ENCODE assay signal across 8 cellular contexts in genomic region chr7:65509368-65510186, GRCh38.
DNase-seq lines count a peak whose midpoint lies in the region; ATAC-seq and TF ChIP-seq lines count a peak whose summit lies in the region.

No MANE protein-coding gene starts in this region.

- no peaks in the 10 kb centered on the region for H4K20me1 ChIP-seq in neural cell (ENCODE audit: insufficient read depth)

- H3K4me3 ChIP-seq in dorsolateral prefrontal cortex (peak overlapping the region in 57 of 59 donors; percentile 13 to 76 (median 54)), neural cell (ENCODE audit: low read length) (peak overlapping the region; percentile 73)

- H3K79me2 ChIP-seq in neural cell (replicated peaks; ENCODE audit: insufficient read depth, low read length), result no peaks in the 10 kb centered on the region

- no peak for TF ChIP-seq RAD21 in neural cell (conservative IDR thresholded peaks at IDR 0.05)

- H2AFZ ChIP-seq in neural cell (ENCODE audit: low read depth, low read length), result peak overlapping the region; percentile 27

- no peak for ATAC-seq in HG03469 (IDR thresholded peaks at IDR 0.05; ENCODE audit: unreplicated experiment)
- no peak for ATAC-seq in HG03565 (IDR thresholded peaks at IDR 0.05; ENCODE audit: unreplicated experiment)

- H3K9me2 ChIP-seq in neural cell (ENCODE audit: insufficient read depth, low read length), result no peaks in the 10 kb centered on the region

- no peaks in the 10 kb centered on the region for H3F3A ChIP-seq in neural cell (ENCODE audit: insufficient read depth, low read length, poor library complexity, severe bottlenecking)

- H3K27me3 ChIP-seq in dorsolateral prefrontal cortex (peaks cover 0 to 36% (median 0%) of the 10 kb centered on the region in 45 donors), neural cell (ENCODE audit: insufficient read depth, low read depth, low read length) (peaks cover 28% of the 10 kb centered on the region)

- peak overlapping the region; percentile 70 for H3K4me2 ChIP-seq in neural cell (ENCODE audit: low read length)

- DNase-seq in D341Med (ENCODE audit: low spot score) (peak; percentile 22), NCI-H69 (lab: John Stamatoyannopoulos, UW) (peak; percentile 46), dorsolateral prefrontal cortex (peak in 2 of 10 donors; percentile 4 to 37), GM19240 (ENCODE audit: insufficient read length, low spot score) (no peak), UCSD-AML1 (lab: John Stamatoyannopoulos, UW; ENCODE audit: unreplicated experiment) (no peak)

- H3K9me3 ChIP-seq in neural cell (ENCODE audit: low read length), result no peaks in the 10 kb centered on the region

- TF ChIP-seq CTCF in dorsolateral prefrontal cortex (IDR thresholded peaks at IDR 0.05 in 54 of 56, conservative IDR thresholded peaks at IDR 0.05 in 2 of 56; ENCODE audit: low read depth in 1 of 56, partially characterized antibody in 56 of 56) (no peak), neural cell (IDR thresholded peaks at IDR 0.05; ENCODE audit: poor library complexity, severe bottlenecking) (no peak)

- intact Hi-C loops in dorsolateral prefrontal cortex (cut with DNase I), result no loop called here

- TF ChIP-seq EP300 in neural cell (conservative IDR thresholded peaks at IDR 0.05; ENCODE audit: poor library complexity, severe bottlenecking), result no peak

- peak overlapping the region; percentile 55 for H3K9ac ChIP-seq in neural cell (ENCODE audit: low read length)

- H3K36me3 ChIP-seq in neural cell (ENCODE audit: insufficient read depth, low read length), result no peaks in the 10 kb centered on the region

- H3K27ac ChIP-seq in dorsolateral prefrontal cortex (peak overlapping the region in 2 of 59 donors; percentile 19 to 70), neural cell (ENCODE audit: low read length) (no peak overlapping the region)

TF ChIP-seq in neural cell, 6 proteins besides CTCF, POLR2A, EP300 and RAD21:
- TF ChIP-seq POLR2AphosphoS5 (IDR thresholded peaks at IDR 0.05) (peak; percentile 17), EZH2 (IDR thresholded peaks at IDR 0.05; ENCODE audit: borderline replicate concordance, insufficient read depth, low read length, poor library complexity, severe bottlenecking) (peak; percentile 75), SMC3 (conservative IDR thresholded peaks at IDR 0.05; ENCODE audit: poor library complexity) (no peak), TAF1 (IDR thresholded peaks at IDR 0.05; ENCODE audit: low read depth) (no peak), MXI1 (conservative IDR thresholded peaks at IDR 0.05; ENCODE audit: poor library complexity, severe bottlenecking) (no peak)
- TF ChIP-seq, protein P1, sequence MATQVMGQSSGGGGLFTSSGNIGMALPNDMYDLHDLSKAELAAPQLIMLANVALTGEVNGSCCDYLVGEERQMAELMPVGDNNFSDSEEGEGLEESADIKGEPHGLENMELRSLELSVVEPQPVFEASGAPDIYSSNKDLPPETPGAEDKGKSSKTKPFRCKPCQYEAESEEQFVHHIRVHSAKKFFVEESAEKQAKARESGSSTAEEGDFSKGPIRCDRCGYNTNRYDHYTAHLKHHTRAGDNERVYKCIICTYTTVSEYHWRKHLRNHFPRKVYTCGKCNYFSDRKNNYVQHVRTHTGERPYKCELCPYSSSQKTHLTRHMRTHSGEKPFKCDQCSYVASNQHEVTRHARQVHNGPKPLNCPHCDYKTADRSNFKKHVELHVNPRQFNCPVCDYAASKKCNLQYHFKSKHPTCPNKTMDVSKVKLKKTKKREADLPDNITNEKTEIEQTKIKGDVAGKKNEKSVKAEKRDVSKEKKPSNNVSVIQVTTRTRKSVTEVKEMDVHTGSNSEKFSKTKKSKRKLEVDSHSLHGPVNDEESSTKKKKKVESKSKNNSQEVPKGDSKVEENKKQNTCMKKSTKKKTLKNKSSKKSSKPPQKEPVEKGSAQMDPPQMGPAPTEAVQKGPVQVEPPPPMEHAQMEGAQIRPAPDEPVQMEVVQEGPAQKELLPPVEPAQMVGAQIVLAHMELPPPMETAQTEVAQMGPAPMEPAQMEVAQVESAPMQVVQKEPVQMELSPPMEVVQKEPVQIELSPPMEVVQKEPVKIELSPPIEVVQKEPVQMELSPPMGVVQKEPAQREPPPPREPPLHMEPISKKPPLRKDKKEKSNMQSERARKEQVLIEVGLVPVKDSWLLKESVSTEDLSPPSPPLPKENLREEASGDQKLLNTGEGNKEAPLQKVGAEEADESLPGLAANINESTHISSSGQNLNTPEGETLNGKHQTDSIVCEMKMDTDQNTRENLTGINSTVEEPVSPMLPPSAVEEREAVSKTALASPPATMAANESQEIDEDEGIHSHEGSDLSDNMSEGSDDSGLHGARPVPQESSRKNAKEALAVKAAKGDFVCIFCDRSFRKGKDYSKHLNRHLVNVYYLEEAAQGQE (IDR thresholded peaks at IDR 0.05; ENCODE audit: borderline replicate concordance), result no peak

Comparison
In these comparisons a context has a peak if more than half of its experiments do, and no peak if none do; other contexts are left out.
1. DNase-seq: peak in D341Med (single experiment) and NCI-H69 (single experiment); none in GM19240 (single experiment) and UCSD-AML1 (single experiment).